Comparison of ENCODE assay signal across 8 cellular contexts in the genomic region with DNA sequence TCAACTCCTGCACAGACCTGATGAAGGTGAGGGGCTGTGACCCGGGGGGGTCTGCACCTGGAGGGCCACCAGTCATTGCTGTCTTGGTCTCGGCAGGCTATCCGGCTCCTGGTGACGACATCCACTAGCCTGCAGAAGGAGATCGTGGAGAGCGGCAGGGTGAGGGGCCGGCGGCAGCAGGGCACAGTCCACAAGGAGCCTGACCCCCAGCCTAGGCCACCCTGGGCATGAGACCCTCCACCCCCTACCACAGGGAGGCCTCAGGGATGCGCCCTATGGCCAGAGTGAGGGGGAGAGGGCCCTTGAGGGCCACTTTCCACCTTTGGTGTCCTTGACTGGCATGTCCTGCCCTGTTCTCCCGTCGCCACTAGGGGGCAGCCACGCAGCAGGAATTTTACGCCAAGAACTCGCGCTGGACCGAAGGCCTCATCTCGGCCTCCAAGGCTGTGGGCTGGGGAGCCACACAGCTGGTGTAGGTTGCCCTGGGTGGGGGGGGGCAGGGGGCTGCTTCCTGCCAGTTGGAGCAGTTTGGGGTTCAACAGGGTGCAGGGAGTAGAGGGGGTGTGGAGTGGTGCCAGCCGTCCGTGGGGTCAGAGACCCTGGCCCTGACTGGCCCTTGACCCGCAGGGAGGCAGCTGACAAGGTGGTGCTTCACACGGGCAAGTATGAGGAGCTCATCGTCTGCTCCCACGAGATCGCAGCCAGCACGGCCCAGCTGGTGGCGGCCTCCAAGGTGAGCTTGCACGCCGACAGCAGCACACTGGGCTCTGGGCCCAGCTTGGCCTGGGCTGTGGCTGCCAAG. TPM values are rescaled to one million over a fixed set of nuclear protein-coding genes. Genes with fewer than 3 reads are reported as not detected.
A peak's percentile ranks its signal among the peaks of the same experiment; 100 is the strongest.
DNase-seq lines count a peak whose midpoint lies in the region; ATAC-seq and TF ChIP-seq lines count a peak whose summit lies in the region.

No MANE protein-coding gene starts in this region.

- no peak overlapping the region for H3K18ac ChIP-seq in IMR-90 (ENCODE audit: low read depth, low read length)

- no peaks in the 10 kb centered on the region for H3K27me3 Mint-ChIP-seq in activated T-helper 1 cell treated with anti-CD3 and anti-CD28 coated beads, Interleukin-12 subunit alpha, Interleukin-12 subunit beta, Interleukin-2, Interleukin-4 antibody, amounts not matched to agents 30 ng/mL and 10 ng/mL and 1 ng/mL, durations not matched to agents 14 hours and 24 hours and 36 hours (ENCODE audit: insufficient read depth)
- H3K27me3 Mint-ChIP-seq in neural progenitor cell (ENCODE audit: insufficient read depth, low read depth): peaks cover 8% of the 10 kb centered on the region

- H3K27me3 ChIP-seq in IMR-90 (ENCODE audit: control insufficient read depth, insufficient read depth, low read length): no peaks in the 10 kb centered on the region
- H3K27me3 ChIP-seq in neural progenitor cell: no peaks in the 10 kb centered on the region

- DNase-seq in DMS79 treated with DMSO at 0.1 percent for 48 hours (lab: John Stamatoyannopoulos, UW): peak; percentile 57
- peak; percentile 75 for DNase-seq in IMR-90
- DNase-seq in activated T-helper 1 cell treated with anti-CD3 and anti-CD28 coated beads, Interleukin-12 subunit alpha, Interleukin-12 subunit beta, Interleukin-2, Interleukin-4 antibody, amounts not matched to agents 30 ng/mL and 10 ng/mL and 1 ng/mL, durations not matched to agents 14 hours and 24 hours and 36 hours (ENCODE audit: low spot score): peak; percentile 67
- DNase-seq in fibroblast of mammary gland (ENCODE audit: low read depth): peak; percentile 77
- DNase-seq in neural progenitor cell (ENCODE audit: low spot score): peak; percentile 84
- DNase-seq in stromal cell of bone marrow (ENCODE audit: low read depth): peak; percentile 51

- H2BK15ac ChIP-seq in IMR-90 (ENCODE audit: low read depth, low read length): no peak overlapping the region

- CTCF ChIA-PET in IMR-90 (lab: Yijun Ruan, JAX): interaction anchor here (0.6 to 1.8 kb wide), 7 partner anchors 28 to 666 kb away, joined by 3 to 5 read pairs (median 4); no protein-coding TSS in a partner anchor

- ATAC-seq in IMR-90 (ENCODE audit: low read depth): peak; percentile 77
- ATAC-seq in GM19467 (IDR thresholded peaks at IDR 0.05; ENCODE audit: unreplicated experiment): no peak

- H3K9me3 Mint-ChIP-seq in activated T-helper 1 cell treated with anti-CD3 and anti-CD28 coated beads, Interleukin-12 subunit alpha, Interleukin-12 subunit beta, Interleukin-2, Interleukin-4 antibody, amounts not matched to agents 30 ng/mL and 10 ng/mL and 1 ng/mL, durations not matched to agents 14 hours and 24 hours and 36 hours: no peaks in the 10 kb centered on the region
- no peaks in the 10 kb centered on the region for H3K9me3 Mint-ChIP-seq in neural progenitor cell

- H3K79me1 ChIP-seq in IMR-90 (ENCODE audit: low read depth in 1 of 2, low read length in 2 of 2): peaks cover 8 to 11% of the 10 kb centered on the region in 2 experiments; a peak in 3 of 4 replicates

- 70% methylated on average over 7 of the region's 28 CpGs; no CpG with 5 or more reads in 1 of the 2 experiments for WGBS in IMR-90 (ENCODE audit: extremely low coverage in 2 of 2, insufficient read length in 1 of 2), 2 experiments

- H2AFZ ChIP-seq in IMR-90 (replicated peaks; ENCODE audit: low read length, poor library complexity) (peak overlapping the region; percentile 28), neural progenitor cell (replicated peaks) (no peak overlapping the region)

- no peak overlapping the region for H3K27ac Mint-ChIP-seq in activated T-helper 1 cell treated with anti-CD3 and anti-CD28 coated beads, Interleukin-12 subunit alpha, Interleukin-12 subunit beta, Interleukin-2, Interleukin-4 antibody, amounts not matched to agents 30 ng/mL and 10 ng/mL and 1 ng/mL, durations not matched to agents 14 hours and 24 hours and 36 hours
- H3K27ac Mint-ChIP-seq in neural progenitor cell: no peak overlapping the region

- H3K4ac ChIP-seq in IMR-90 (ENCODE audit: low read depth, low read length): no peak overlapping the region

- POLR2A ChIA-PET in IMR-90 (lab: Charles Lee; ENCODE audit: unreplicated experiment): no interaction called here

- H3K56ac ChIP-seq in IMR-90 (ENCODE audit: extremely low read depth, insufficient read depth, low read length): no peak overlapping the region

- H2AK5ac ChIP-seq in IMR-90 (ENCODE audit: low read depth, low read length): no peak overlapping the region

- 0 out of 4 replicates have a peak overlapping the region, but pooled peaks of 1 of the 2 experiments have one; percentile 9 for H4K8ac ChIP-seq in IMR-90 (ENCODE audit: low read depth in 2 of 2, low read length in 2 of 2)

- H3K9me3 ChIP-seq in IMR-90 (ENCODE audit: control insufficient read depth, insufficient read depth, low read length): no peaks in the 10 kb centered on the region
- H3K9me3 ChIP-seq in neural progenitor cell (ENCODE audit: low read depth): no peaks in the 10 kb centered on the region

- TF ChIP-seq RAD21 in IMR-90 (IDR thresholded peaks at IDR 0.05; ENCODE audit: low read length): peak; percentile 95

- H3K27ac ChIP-seq in IMR-90 (ENCODE audit: insufficient read depth, low read length) (no peak overlapping the region), neural progenitor cell (no peak overlapping the region)

- H3K79me2 ChIP-seq in neural progenitor cell (ENCODE audit: low read depth): no peaks in the 10 kb centered on the region

- peak overlapping the region; percentile 83 for H2AK9ac ChIP-seq in IMR-90 (replicated peaks; ENCODE audit: low read depth, low read length, poor library complexity)

- H3K9me1 ChIP-seq in IMR-90 (ENCODE audit: insufficient read depth, low read length): 0 out of 2 replicates have a peak, but pooled peaks cover 6% of the 10 kb centered on the region

- no peaks in the 10 kb centered on the region for H3F3A ChIP-seq in neural progenitor cell (ENCODE audit: low read depth)

- peaks cover 14% of the 10 kb centered on the region for H3K36me3 Mint-ChIP-seq in activated T-helper 1 cell treated with anti-CD3 and anti-CD28 coated beads, Interleukin-12 subunit alpha, Interleukin-12 subunit beta, Interleukin-2, Interleukin-4 antibody, amounts not matched to agents 30 ng/mL and 10 ng/mL and 1 ng/mL, durations not matched to agents 14 hours and 24 hours and 36 hours (ENCODE audit: low read depth)
- H3K36me3 Mint-ChIP-seq in neural progenitor cell: peaks cover 5% of the 10 kb centered on the region

- H3K4me2 ChIP-seq in IMR-90 (ENCODE audit: low read depth, low read length) (no peak overlapping the region), neural progenitor cell (no peak overlapping the region)

- H3K4me1 ChIP-seq in IMR-90 (ENCODE audit: control insufficient read depth, insufficient read depth, low read length) (peaks cover 3% of the 10 kb centered on the region; the same call in 1 of the 2 replicates), neural progenitor cell (no peaks in the 10 kb centered on the region)

- intact Hi-C loops in IMR-90 (cut with micrococcal nuclease): loop anchor here (1.0 to 5.0 kb wide), 4 partner anchors 68 to 378 kb away; no protein-coding TSS in a partner anchor
- intact Hi-C loops in activated T-helper 1 cell treated with anti-CD3 and anti-CD28 coated beads, Interleukin-12 subunit alpha, Interleukin-12 subunit beta, Interleukin-2, Interleukin-4 antibody, amounts not matched to agents 30 ng/mL and 10 ng/mL and 1 ng/mL, durations not matched to agents 14 hours and 24 hours and 36 hours (cut with micrococcal nuclease): loop anchor here (1.0 to 10.0 kb wide), 4 partner anchors 68 to 295 kb away; partner anchors contain the start of gene PITPNM2

- no peak overlapping the region for H2BK5ac ChIP-seq in IMR-90 (ENCODE audit: low read depth, low read length, poor library complexity, severe bottlenecking)

- H3K14ac ChIP-seq in IMR-90 (replicated peaks; ENCODE audit: low read depth, low read length): no peak overlapping the region

- H3K9ac ChIP-seq in IMR-90 (ENCODE audit: low read depth, low read length) (no peak overlapping the region), neural progenitor cell (no peak overlapping the region)

- H3K4me1 Mint-ChIP-seq in activated T-helper 1 cell treated with anti-CD3 and anti-CD28 coated beads, Interleukin-12 subunit alpha, Interleukin-12 subunit beta, Interleukin-2, Interleukin-4 antibody, amounts not matched to agents 30 ng/mL and 10 ng/mL and 1 ng/mL, durations not matched to agents 14 hours and 24 hours and 36 hours (ENCODE audit: low read depth): no peaks in the 10 kb centered on the region
- no peaks in the 10 kb centered on the region for H3K4me1 Mint-ChIP-seq in neural progenitor cell

- TF ChIP-seq CTCF in IMR-90 (conservative IDR thresholded peaks at IDR 0.05; ENCODE audit: low read depth, low read length): peak; percentile 91
- peak; percentile 85 for TF ChIP-seq CTCF in fibroblast of mammary gland (conservative IDR thresholded peaks at IDR 0.05; ENCODE audit: control insufficient read depth, insufficient read depth, low read depth, low read length)
- peak; percentile 95 for TF ChIP-seq CTCF in neural progenitor cell (IDR thresholded peaks at IDR 0.05)

- H3K23ac ChIP-seq in IMR-90 (ENCODE audit: low read depth, low read length): no peak overlapping the region

- in situ Hi-C loops in IMR-90 (cut with MboI; ENCODE audit: low sequenced_read_pairs): no loop called here

- no TSS peak for BruUV-seq in IMR-90 (replicated peaks; lab: Mats Ljungman, UMichigan)

- peak; percentile 65 for TF ChIP-seq POLR2A in IMR-90 (IDR thresholded peaks at IDR 0.05; ENCODE audit: low read depth, low read length)

- no peak overlapping the region for H2BK120ac ChIP-seq in IMR-90 (ENCODE audit: low read depth, low read length)

- H4K20me1 ChIP-seq in IMR-90 (ENCODE audit: insufficient read depth, low read length): peaks cover 27% of the 10 kb centered on the region
- peaks cover 10% of the 10 kb centered on the region for H4K20me1 ChIP-seq in neural progenitor cell (ENCODE audit: low read depth)

- peaks cover 19% of the 10 kb centered on the region; the same call in 1 of the 2 replicates for H3K36me3 ChIP-seq in IMR-90 (ENCODE audit: control insufficient read depth, insufficient read depth, low read length)
- no peaks in the 10 kb centered on the region for H3K36me3 ChIP-seq in neural progenitor cell

- H4K5ac ChIP-seq in IMR-90 (ENCODE audit: low read depth, low read length): no peak overlapping the region

- no peak overlapping the region for H3K4me3 Mint-ChIP-seq in activated T-helper 1 cell treated with anti-CD3 and anti-CD28 coated beads, Interleukin-12 subunit alpha, Interleukin-12 subunit beta, Interleukin-2, Interleukin-4 antibody, amounts not matched to agents 30 ng/mL and 10 ng/mL and 1 ng/mL, durations not matched to agents 14 hours and 24 hours and 36 hours
- H3K4me3 Mint-ChIP-seq in neural progenitor cell: no peak overlapping the region

- H4K91ac ChIP-seq in IMR-90 (ENCODE audit: insufficient read depth, low read depth, low read length): no peak overlapping the region

- dilution Hi-C loops in IMR-90 (cut with HindIII; ENCODE audit: low sequenced_read_pairs, unreplicated experiment): no loop called here

- H2BK20ac ChIP-seq in IMR-90 (ENCODE audit: low read depth, low read length): no peak overlapping the region

- H3K4me3 ChIP-seq in IMR-90 (ENCODE audit: insufficient read depth, low read depth, low read length) (no peak overlapping the region), fibroblast of mammary gland (ENCODE audit: control insufficient read depth, low read depth, low read length) (no peak overlapping the region), neural progenitor cell (no peak overlapping the region)

RNA-seq across cellular contexts. Expression of gene HIP1R, which starts 25.0 kb away (rescaled TPM):
- total RNA-seq in IMR-90 (2012; rRNA removed) (9.7 and 13.8 TPM in 2 replicates), neural progenitor cell (ENCODE audit: low replicate concordance) (19.3 and 25.6 TPM in 2 replicates)
- 18.5 and 20.7 TPM in 2 replicates for polyA plus RNA-seq in IMR-90 (2012; rRNA removed)
- 9.6 and 10.4 TPM in 2 replicates for polyA plus RNA-seq in IMR-90 (2012; cell fraction: cytosol; rRNA removed)
- polyA plus RNA-seq in IMR-90 (2012; cell fraction: nucleus; rRNA removed; ENCODE audit: low replicate concordance): 96.7 and 158 TPM in 2 replicates
- 4.4 TPM for polyA plus RNA-seq in PFSK-1 (2012; ENCODE audit: insufficient read length, low read depth)
- total RNA-seq in activated T-helper 1 cell treated with anti-CD3 and anti-CD28 coated beads, Interleukin-12 subunit alpha, Interleukin-12 subunit beta, Interleukin-2, Interleukin-4 antibody, amounts not matched to agents 30 ng/mL and 10 ng/mL and 1 ng/mL, durations not matched to agents 14 hours and 24 hours and 36 hours: 26.6 and 29.5 TPM in 2 replicates

RNA-seq across cellular contexts. Expression of gene VPS37B, which starts 35.7 kb away (rescaled TPM):
- total RNA-seq in IMR-90 (2012; rRNA removed) (8.6 and 13.9 TPM in 2 replicates), neural progenitor cell (ENCODE audit: low replicate concordance) (19.4 and 23.9 TPM in 2 replicates)
- polyA plus RNA-seq in IMR-90 (2012; rRNA removed): 25.7 and 29.9 TPM in 2 replicates
- polyA plus RNA-seq in IMR-90 (2012; cell fraction: cytosol; rRNA removed): 30.2 and 32.2 TPM in 2 replicates
- polyA plus RNA-seq in IMR-90 (2012; cell fraction: nucleus; rRNA removed; ENCODE audit: low replicate concordance): 46.1 and 46.4 TPM in 2 replicates
- 34.9 TPM for polyA plus RNA-seq in PFSK-1 (2012; ENCODE audit: insufficient read length, low read depth)
- 12.7 and 14.3 TPM in 2 replicates for total RNA-seq in activated T-helper 1 cell treated with anti-CD3 and anti-CD28 coated beads, Interleukin-12 subunit alpha, Interleukin-12 subunit beta, Interleukin-2, Interleukin-4 antibody, amounts not matched to agents 30 ng/mL and 10 ng/mL and 1 ng/mL, durations not matched to agents 14 hours and 24 hours and 36 hours
